ENCODE assay signal across 10 cellular contexts in the genomic region with DNA sequence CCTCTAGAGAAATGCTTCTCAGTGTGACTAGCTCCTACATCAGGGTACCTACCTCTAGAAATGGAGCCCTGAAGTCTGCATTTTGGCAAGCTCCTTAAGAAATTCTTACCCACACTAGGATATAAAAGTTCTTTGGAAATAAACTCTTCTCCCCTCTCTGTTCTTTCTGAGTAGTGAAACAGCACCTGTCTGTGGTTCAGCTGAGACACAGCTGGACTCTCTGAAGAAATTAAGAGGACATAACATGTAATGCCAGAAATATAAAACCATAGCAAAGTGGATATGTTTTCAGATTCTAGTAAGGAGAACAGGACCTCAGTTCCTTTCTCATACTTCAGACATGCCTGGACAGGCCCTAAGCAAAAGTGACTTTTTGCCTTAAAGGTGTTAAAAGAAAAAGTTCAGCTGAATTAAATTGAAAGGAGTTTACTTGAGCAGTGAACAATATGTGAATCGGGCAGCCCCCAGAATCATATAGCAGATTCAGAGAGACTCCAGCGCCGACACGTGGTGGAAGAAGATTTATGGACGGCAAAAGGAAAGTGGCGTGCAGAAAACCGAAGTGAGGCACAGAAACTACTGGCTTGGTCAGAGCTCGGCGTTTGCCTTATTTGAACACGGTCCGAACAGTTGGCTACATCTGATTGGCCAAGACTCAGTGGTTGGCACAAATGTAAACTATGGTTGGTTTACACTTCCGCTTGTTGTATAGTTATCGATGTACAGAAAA.
DNase-seq lines count a peak whose midpoint lies in the region; ATAC-seq and TF ChIP-seq lines count a peak whose summit lies in the region.
"Had no signal": no experiment of that assay in that cellular context is flagged by ENCODE, and none has a peak within 500 bp of the region (broad histone marks: within the 10 kb centered on the region; RNA-seq: fewer than 3 reads in every experiment).

No MANE protein-coding gene starts in this region.

- peaks cover 16% of the 10 kb centered on the region for H3K4me1 Mint-ChIP-seq in activated T-cell treated with anti-CD3 and anti-CD28 coated beads, Interleukin-2, amount 50 U/mL, for 4 hours (ENCODE audit: low read depth)
- peaks cover 0 to 13% (median 0%) of the 10 kb centered on the region in 4 donors for H3K4me1 Mint-ChIP-seq in naive thymus-derived CD8-positive, alpha-beta T cell

- peaks cover 4% of the 10 kb centered on the region for H3K27me3 Mint-ChIP-seq in activated T-cell treated with anti-CD3 and anti-CD28 coated beads, Interleukin-2, amount 50 U/mL, for 4 hours (ENCODE audit: low read depth)
- H3K27me3 Mint-ChIP-seq in naive thymus-derived CD8-positive, alpha-beta T cell = peaks cover 2 to 23% (median 20%) of the 10 kb centered on the region in 5 donors

- no peak overlapping the region for H3K27ac ChIP-seq in HUES48 (ENCODE audit: low read depth, low read length)
- H3K27ac ChIP-seq: uterus had no signal

- POLR2A ChIA-PET in naive thymus-derived CD8-positive, alpha-beta T cell (lab: Charles Lee) = no interaction called here

- H3K4me3 ChIP-seq in HUES48 (ENCODE audit: low read depth, low read length) = no peak overlapping the region
- H3K4me3 ChIP-seq: uterus had no signal

- no peak for ATAC-seq in activated T-cell treated with anti-CD3 and anti-CD28 coated beads, Interleukin-2, amount 50 U/mL, for 4 hours
- ATAC-seq in naive thymus-derived CD8-positive, alpha-beta T cell = peak in 1 of 2 donors; percentile 53
- ATAC-seq in HG02610 (IDR thresholded peaks at IDR 0.05; ENCODE audit: unreplicated experiment) (no peak), GM21717 (IDR thresholded peaks at IDR 0.05; ENCODE audit: unreplicated experiment) (no peak)

- H3K36me3 Mint-ChIP-seq in activated T-cell treated with anti-CD3 and anti-CD28 coated beads, Interleukin-2, amount 50 U/mL, for 4 hours (ENCODE audit: insufficient read depth) = no peaks in the 10 kb centered on the region
- no peaks in the 10 kb centered on the region for H3K36me3 Mint-ChIP-seq in naive thymus-derived CD8-positive, alpha-beta T cell

- no peaks in the 10 kb centered on the region for H3K9me3 ChIP-seq in HUES48 (ENCODE audit: control insufficient read depth, insufficient read depth, low read length)
- H3K9me3 ChIP-seq: uterus had no signal

- peaks cover 52% of the 10 kb centered on the region for H3K4me1 ChIP-seq in HUES48 (ENCODE audit: control insufficient read depth, insufficient read depth, low read length)
- H3K4me1 ChIP-seq: uterus had no signal

- DNase-seq in EH (ENCODE audit: low read depth) = peak; percentile 1
- peak; percentile 5 for DNase-seq in activated T-cell treated with anti-CD3 and anti-CD28 coated beads, Interleukin-2, amount 50 U/mL, for 4 hours
- peak in 7 of 10 donors; percentile 4 to 51 (median 15) for DNase-seq in naive thymus-derived CD8-positive, alpha-beta T cell
- DNase-seq in HuH-7 (ENCODE audit: low spot score) = no peak
- no peak for DNase-seq in erythroblast (lab: John Stamatoyannopoulos, UW)
- DNase-seq: NCI-H345 had no signal

- no peaks in the 10 kb centered on the region for H3K27me3 ChIP-seq in HUES48 (ENCODE audit: control insufficient read depth, insufficient read depth, low read length)
- H3K27me3 ChIP-seq: uterus had no signal

- H3K4me3 Mint-ChIP-seq in activated T-cell treated with anti-CD3 and anti-CD28 coated beads, Interleukin-2, amount 50 U/mL, for 4 hours = no peak overlapping the region
- no peak overlapping the region for H3K4me3 Mint-ChIP-seq in naive thymus-derived CD8-positive, alpha-beta T cell

- no peaks in the 10 kb centered on the region for H3K36me3 ChIP-seq in HUES48 (ENCODE audit: control insufficient read depth, insufficient read depth, low read length)
- H3K36me3 ChIP-seq: uterus had no signal

- TF ChIP-seq POLR2A in erythroblast (IDR thresholded peaks at IDR 0.05; ENCODE audit: low read length) = no peak

- 0 out of 2 replicates have a peak overlapping the region, but pooled peaks have one; percentile 9 for H3K9ac ChIP-seq in HUES48 (ENCODE audit: low read depth, low read length)

- H3K9me3 Mint-ChIP-seq in activated T-cell treated with anti-CD3 and anti-CD28 coated beads, Interleukin-2, amount 50 U/mL, for 4 hours = no peaks in the 10 kb centered on the region
- H3K9me3 Mint-ChIP-seq in naive thymus-derived CD8-positive, alpha-beta T cell = no peaks in the 10 kb centered on the region

- H3K27ac Mint-ChIP-seq in naive thymus-derived CD8-positive, alpha-beta T cell = peak overlapping the region in 1 of 10 donors; percentile 4

Comparison
In these comparisons a context has a peak if more than half of its experiments do, and no peak if none do; other contexts are left out.
1. DNase-seq: peak in EH (single experiment), activated T-cell treated with anti-CD3 and anti-CD28 coated beads, Interleukin-2, amount 50 U/mL, for 4 hours (single experiment) and naive thymus-derived CD8-positive, alpha-beta T cell (7 of 10); none in HuH-7 (single experiment) and erythroblast (0 of 2).